Comparison of ENCODE assay signal across 8 cellular contexts in genomic region chr5:177133845-177134652, GRCh38. TPM values are rescaled to one million over a fixed set of nuclear protein-coding genes. Genes with fewer than 3 reads are reported as not detected.
A peak's percentile ranks its signal among the peaks of the same experiment; 100 is the strongest.
DNase-seq lines count a peak whose midpoint lies in the region; ATAC-seq and TF ChIP-seq lines count a peak whose summit lies in the region.

No MANE protein-coding gene starts in this region.

- DNase-seq in NCI-H2227 (lab: John Stamatoyannopoulos, UW; ENCODE audit: unreplicated experiment) (peak; percentile 53), NCI-H2227 treated with DMSO at 0.1 percent for 48 hours (lab: John Stamatoyannopoulos, UW) (no peak), NT2/D1 (ENCODE audit: low read depth, low spot score) (no peak), fibroblast of villous mesenchyme (ENCODE audit: low read depth) (peak; percentile 55), neural crest cell (ENCODE audit: low read depth, low spot score) (peak; percentile 58), type B pancreatic cell (ENCODE audit: extremely low spot score, unreplicated experiment) (peak; percentile 76)

- peak overlapping the region; percentile 93 for H3K9ac ChIP-seq in NT2/D1 (ENCODE audit: insufficient read length, low read depth)

- TF ChIP-seq CTCF in fibroblast of villous mesenchyme (IDR thresholded peaks at IDR 0.05; ENCODE audit: insufficient read depth, low read depth, low read length) (no peak), neural crest cell (conservative IDR thresholded peaks at IDR 0.05) (no peak), type B pancreatic cell (conservative IDR thresholded peaks at IDR 0.05) (no peak)

- peaks cover 46% of the 10 kb centered on the region for H3K36me3 Mint-ChIP-seq in activated T-helper 17 cell treated with anti-CD3 and anti-CD28 coated beads, Interleukin-2, amount 50 U/mL, for 72 hours (ENCODE audit: low read depth)
- H3K36me3 Mint-ChIP-seq in neural crest cell (ENCODE audit: low read depth) = peaks cover 11% of the 10 kb centered on the region
- peaks cover 24% of the 10 kb centered on the region for H3K36me3 Mint-ChIP-seq in type B pancreatic cell

- H3K4me3 Mint-ChIP-seq in activated T-helper 17 cell treated with anti-CD3 and anti-CD28 coated beads, Interleukin-2, amount 50 U/mL, for 72 hours = peak overlapping the region; percentile 70
- H3K4me3 Mint-ChIP-seq in neural crest cell (peak overlapping the region; percentile 94), type B pancreatic cell (peak overlapping the region; percentile 92)

- no peaks in the 10 kb centered on the region for H3K9me3 Mint-ChIP-seq in activated T-helper 17 cell treated with anti-CD3 and anti-CD28 coated beads, Interleukin-2, amount 50 U/mL, for 72 hours
- H3K9me3 Mint-ChIP-seq in neural crest cell = no peaks in the 10 kb centered on the region
- H3K9me3 Mint-ChIP-seq in type B pancreatic cell = no peaks in the 10 kb centered on the region

- H3K4me1 Mint-ChIP-seq in activated T-helper 17 cell treated with anti-CD3 and anti-CD28 coated beads, Interleukin-2, amount 50 U/mL, for 72 hours = peaks cover 22% of the 10 kb centered on the region
- H3K4me1 Mint-ChIP-seq in neural crest cell (peaks cover 30% of the 10 kb centered on the region), type B pancreatic cell (ENCODE audit: unreplicated experiment) (peaks cover 22% of the 10 kb centered on the region)

- no peaks in the 10 kb centered on the region for H3K27me3 Mint-ChIP-seq in activated T-helper 17 cell treated with anti-CD3 and anti-CD28 coated beads, Interleukin-2, amount 50 U/mL, for 72 hours
- peaks cover 7% of the 10 kb centered on the region for H3K27me3 Mint-ChIP-seq in neural crest cell (ENCODE audit: low read depth)
- H3K27me3 Mint-ChIP-seq in type B pancreatic cell = no peaks in the 10 kb centered on the region

- peak overlapping the region; percentile 32 for H3K27ac Mint-ChIP-seq in activated T-helper 17 cell treated with anti-CD3 and anti-CD28 coated beads, Interleukin-2, amount 50 U/mL, for 72 hours
- H3K27ac Mint-ChIP-seq in neural crest cell (ENCODE audit: unreplicated experiment) (peak overlapping the region; percentile 97), type B pancreatic cell (peak overlapping the region; percentile 82)

- H3K9me3 ChIP-seq in NT2/D1 (ENCODE audit: insufficient read depth, low read length) = no peaks in the 10 kb centered on the region

- H3K27me3 ChIP-seq in NT2/D1 (ENCODE audit: insufficient read depth, insufficient read length) = no peaks in the 10 kb centered on the region

- H3K36me3 ChIP-seq in NT2/D1 (ENCODE audit: insufficient read depth, insufficient read length, low read length) = peaks cover 32% of the 10 kb centered on the region

- ATAC-seq in HG02870 (IDR thresholded peaks at IDR 0.05; ENCODE audit: unreplicated experiment) = peak; percentile 17
- ATAC-seq in activated T-helper 17 cell treated with anti-CD3 and anti-CD28 coated beads, Interleukin-2, amount 50 U/mL, for 72 hours (replicated peaks) = peak; percentile 41

- H3K4me1 ChIP-seq in NT2/D1 (ENCODE audit: insufficient read depth, insufficient read length) = peaks cover 23% of the 10 kb centered on the region

- peak overlapping the region; percentile 78 for H3K4me3 ChIP-seq in NT2/D1 (ENCODE audit: insufficient read length, low read depth)
- peak overlapping the region; percentile 64 for H3K4me3 ChIP-seq in fibroblast of villous mesenchyme (ENCODE audit: low read depth, low read length)

RNA-seq across cellular contexts. Expression of gene NSD1, which starts 0.5 kb away (rescaled TPM):
- 10 to 100 TPM; 66.7 to 86.1 TPM for total RNA-seq in activated T-helper 17 cell treated with anti-CD3 and anti-CD28 coated beads, Interleukin-2, amount 50 U/mL, for 72 hours
- total RNA-seq in fibroblast of villous mesenchyme = 59.3 and 70.0 TPM in 2 replicates
- 122 TPM in 2 replicates for total RNA-seq in neural crest cell
- total RNA-seq in type B pancreatic cell (ENCODE audit: low replicate concordance) = 99.6 and 115 TPM in 2 replicates

RNA-seq across cellular contexts. Expression of gene FGFR4, which starts 47.3 kb away (rescaled TPM):
- total RNA-seq in activated T-helper 17 cell treated with anti-CD3 and anti-CD28 coated beads, Interleukin-2, amount 50 U/mL, for 72 hours = 1 to 10 TPM; 1.7 to 2.4 TPM
- total RNA-seq in fibroblast of villous mesenchyme = 0.64 and 1.3 TPM in 2 replicates
- 5.4 and 7.1 TPM in 2 replicates for total RNA-seq in neural crest cell
- total RNA-seq in type B pancreatic cell (ENCODE audit: low replicate concordance) = 33.0 and 34.1 TPM in 2 replicates

Comparison
In these comparisons a context has a peak if more than half of its experiments do, and no peak if none do; other contexts are left out.
1. DNase-seq: peak in NCI-H2227 (single experiment), fibroblast of villous mesenchyme (single experiment), neural crest cell (single experiment) and type B pancreatic cell (single experiment); none in NCI-H2227 treated with DMSO at 0.1 percent for 48 hours (single experiment) and NT2/D1 (single experiment).
2. H3K27ac Mint-ChIP-seq: peak in every context shown above with its lines; median percentile 97 in neural crest cell; 82 in type B pancreatic cell; 32 in activated T-helper 17 cell treated with anti-CD3 and anti-CD28 coated beads, Interleukin-2, amount 50 U/mL, for 72 hours.
3. Peak in every context shown above with its lines, with median percentiles within 50 percentile points of each other: H3K4me3 Mint-ChIP-seq.